In the genomic region with DNA sequence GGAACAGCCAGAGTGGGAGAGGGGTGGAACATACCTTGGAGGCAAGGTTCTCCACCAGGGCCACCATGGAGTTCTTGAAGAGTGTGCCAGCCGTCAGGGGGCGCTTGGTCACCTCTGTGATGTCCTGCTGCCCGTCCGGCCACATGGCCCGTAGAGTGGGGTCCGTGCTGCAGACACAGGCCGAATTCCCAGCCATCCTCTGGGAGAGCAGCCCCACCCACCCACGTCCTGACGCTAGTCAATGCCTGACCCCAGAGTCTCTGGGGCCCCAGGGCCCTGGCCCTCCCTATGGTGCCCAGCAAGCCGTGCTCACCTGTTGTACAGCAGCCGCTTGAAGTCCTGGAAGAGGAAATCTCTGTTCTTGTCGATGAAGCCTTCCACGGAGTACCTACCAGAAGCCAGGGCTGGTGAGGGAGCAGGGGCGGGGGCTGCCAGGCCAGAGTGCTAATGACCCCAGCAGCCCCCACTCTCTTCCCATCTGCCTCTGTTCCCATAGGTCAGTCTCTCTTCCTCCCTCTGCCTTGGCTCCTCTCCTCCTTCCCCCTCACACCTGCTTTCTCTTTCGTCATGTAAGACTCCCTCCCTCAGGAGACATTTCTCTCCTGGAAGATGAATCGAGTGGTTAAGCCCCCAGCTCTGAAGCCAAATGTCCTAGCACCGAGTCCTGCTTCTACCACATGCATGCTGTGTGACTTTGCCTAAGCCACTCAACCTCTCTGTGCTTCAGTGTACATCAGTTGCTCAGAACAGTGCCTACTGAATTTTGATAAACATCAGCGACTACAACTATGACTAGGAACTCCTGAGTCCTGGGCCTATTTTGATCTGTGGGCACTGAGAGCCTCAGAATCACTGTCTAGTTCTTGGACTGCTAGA, we compare ENCODE assay signal across 1 cellular context.
TF ChIP-seq lines count a peak whose summit lies in the region.

No MANE protein-coding gene starts in this region.

TF ChIP-seq in K562, 482 proteins besides CTCF, POLR2A, EP300 and RAD21 (continued from another document and continues in another):
- TF ChIP-seq, protein P1, sequence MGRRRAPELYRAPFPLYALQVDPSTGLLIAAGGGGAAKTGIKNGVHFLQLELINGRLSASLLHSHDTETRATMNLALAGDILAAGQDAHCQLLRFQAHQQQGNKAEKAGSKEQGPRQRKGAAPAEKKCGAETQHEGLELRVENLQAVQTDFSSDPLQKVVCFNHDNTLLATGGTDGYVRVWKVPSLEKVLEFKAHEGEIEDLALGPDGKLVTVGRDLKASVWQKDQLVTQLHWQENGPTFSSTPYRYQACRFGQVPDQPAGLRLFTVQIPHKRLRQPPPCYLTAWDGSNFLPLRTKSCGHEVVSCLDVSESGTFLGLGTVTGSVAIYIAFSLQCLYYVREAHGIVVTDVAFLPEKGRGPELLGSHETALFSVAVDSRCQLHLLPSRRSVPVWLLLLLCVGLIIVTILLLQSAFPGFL (CRISPR knock-in tag; IDR thresholded peaks at IDR 0.05): no peak
- TF ChIP-seq, protein P2, sequence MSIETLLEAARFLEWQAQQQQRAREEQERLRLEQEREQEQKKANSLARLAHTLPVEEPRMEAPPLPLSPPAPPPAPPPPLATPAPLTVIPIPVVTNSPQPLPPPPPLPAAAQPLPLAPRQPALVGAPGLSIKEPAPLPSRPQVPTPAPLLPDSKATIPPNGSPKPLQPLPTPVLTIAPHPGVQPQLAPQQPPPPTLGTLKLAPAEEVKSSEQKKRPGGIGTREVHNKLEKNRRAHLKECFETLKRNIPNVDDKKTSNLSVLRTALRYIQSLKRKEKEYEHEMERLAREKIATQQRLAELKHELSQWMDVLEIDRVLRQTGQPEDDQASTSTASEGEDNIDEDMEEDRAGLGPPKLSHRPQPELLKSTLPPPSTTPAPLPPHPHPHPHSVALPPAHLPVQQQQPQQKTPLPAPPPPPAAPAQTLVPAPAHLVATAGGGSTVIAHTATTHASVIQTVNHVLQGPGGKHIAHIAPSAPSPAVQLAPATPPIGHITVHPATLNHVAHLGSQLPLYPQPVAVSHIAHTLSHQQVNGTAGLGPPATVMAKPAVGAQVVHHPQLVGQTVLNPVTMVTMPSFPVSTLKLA (conservative IDR thresholded peaks at IDR 0.05): peak in 1 of 2 experiments; percentile 38; a peak in 1 of 4 replicates
- TF ChIP-seq CTBP1 (IDR thresholded peaks at IDR 0.05; ENCODE audit: borderline replicate concordance) (peak; percentile 18; the same call in 1 of the 2 replicates), FOS (IDR thresholded peaks at IDR 0.05; ENCODE audit: extremely low read depth, insufficient read length) (no peak), MCM2 (IDR thresholded peaks at IDR 0.05; ENCODE audit: low read depth) (no peak), NFYB (IDR thresholded peaks at IDR 0.05; ENCODE audit: extremely low read depth, insufficient read length) (no peak), YY1 (IDR thresholded peaks at IDR 0.05; ENCODE audit: borderline replicate concordance in 1 of 3, control insufficient read depth in 1 of 3, extremely low read depth in 1 of 3, insufficient read depth in 3 of 3, insufficient read length in 1 of 3, insufficient replicate concordance in 2 of 3, low read depth in 1 of 3, low read length in 2 of 3) (no peak), KDM1A (IDR thresholded peaks at IDR 0.05) (peak; percentile 83 to 94), TFAM (CRISPR knock-in tag; conservative IDR thresholded peaks at IDR 0.05) (no peak), ZC3H4 (CRISPR knock-in tag; IDR thresholded peaks at IDR 0.05; ENCODE audit: borderline replicate concordance) (no peak), SMAD4 (CRISPR knock-in tag; conservative IDR thresholded peaks at IDR 0.05) (no peak), KDM2B (CRISPR knock-in tag; IDR thresholded peaks at IDR 0.05) (no peak), PURB (CRISPR knock-in tag; IDR thresholded peaks at IDR 0.05; ENCODE audit: low read depth) (no peak), POLR2AphosphoS5 (IDR thresholded peaks at IDR 0.05; ENCODE audit: control insufficient read depth, insufficient read depth, low read depth, low read length) (no peak), CHD2 (IDR thresholded peaks at IDR 0.05; ENCODE audit: low read depth, low read length) (no peak), PHF8 (IDR thresholded peaks at IDR 0.05; ENCODE audit: borderline replicate concordance, low read length) (no peak), ZNF282 (CRISPR knock-in tag; IDR thresholded peaks at IDR 0.05) (no peak), RBM25 (IDR thresholded peaks at IDR 0.05; ENCODE audit: low read depth, low read length, severe bottlenecking) (peak; percentile 91), NEUROD1 (IDR thresholded peaks at IDR 0.05; ENCODE audit: borderline replicate concordance, low read depth, low read length, partially characterized antibody) (no peak), HDAC8 (tag; IDR thresholded peaks at IDR 0.05) (no peak)
- TF ChIP-seq, protein P3, sequence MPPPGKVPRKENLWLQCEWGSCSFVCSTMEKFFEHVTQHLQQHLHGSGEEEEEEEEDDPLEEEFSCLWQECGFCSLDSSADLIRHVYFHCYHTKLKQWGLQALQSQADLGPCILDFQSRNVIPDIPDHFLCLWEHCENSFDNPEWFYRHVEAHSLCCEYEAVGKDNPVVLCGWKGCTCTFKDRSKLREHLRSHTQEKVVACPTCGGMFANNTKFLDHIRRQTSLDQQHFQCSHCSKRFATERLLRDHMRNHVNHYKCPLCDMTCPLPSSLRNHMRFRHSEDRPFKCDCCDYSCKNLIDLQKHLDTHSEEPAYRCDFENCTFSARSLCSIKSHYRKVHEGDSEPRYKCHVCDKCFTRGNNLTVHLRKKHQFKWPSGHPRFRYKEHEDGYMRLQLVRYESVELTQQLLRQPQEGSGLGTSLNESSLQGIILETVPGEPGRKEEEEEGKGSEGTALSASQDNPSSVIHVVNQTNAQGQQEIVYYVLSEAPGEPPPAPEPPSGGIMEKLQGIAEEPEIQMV (tag; conservative IDR thresholded peaks at IDR 0.05; ENCODE audit: low read depth): no peak
- TF ChIP-seq, protein P4, sequence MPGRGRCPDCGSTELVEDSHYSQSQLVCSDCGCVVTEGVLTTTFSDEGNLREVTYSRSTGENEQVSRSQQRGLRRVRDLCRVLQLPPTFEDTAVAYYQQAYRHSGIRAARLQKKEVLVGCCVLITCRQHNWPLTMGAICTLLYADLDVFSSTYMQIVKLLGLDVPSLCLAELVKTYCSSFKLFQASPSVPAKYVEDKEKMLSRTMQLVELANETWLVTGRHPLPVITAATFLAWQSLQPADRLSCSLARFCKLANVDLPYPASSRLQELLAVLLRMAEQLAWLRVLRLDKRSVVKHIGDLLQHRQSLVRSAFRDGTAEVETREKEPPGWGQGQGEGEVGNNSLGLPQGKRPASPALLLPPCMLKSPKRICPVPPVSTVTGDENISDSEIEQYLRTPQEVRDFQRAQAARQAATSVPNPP (IDR thresholded peaks at IDR 0.05; ENCODE audit: borderline replicate concordance, insufficient read depth, insufficient read length): no peak
- TF ChIP-seq, protein P5, sequence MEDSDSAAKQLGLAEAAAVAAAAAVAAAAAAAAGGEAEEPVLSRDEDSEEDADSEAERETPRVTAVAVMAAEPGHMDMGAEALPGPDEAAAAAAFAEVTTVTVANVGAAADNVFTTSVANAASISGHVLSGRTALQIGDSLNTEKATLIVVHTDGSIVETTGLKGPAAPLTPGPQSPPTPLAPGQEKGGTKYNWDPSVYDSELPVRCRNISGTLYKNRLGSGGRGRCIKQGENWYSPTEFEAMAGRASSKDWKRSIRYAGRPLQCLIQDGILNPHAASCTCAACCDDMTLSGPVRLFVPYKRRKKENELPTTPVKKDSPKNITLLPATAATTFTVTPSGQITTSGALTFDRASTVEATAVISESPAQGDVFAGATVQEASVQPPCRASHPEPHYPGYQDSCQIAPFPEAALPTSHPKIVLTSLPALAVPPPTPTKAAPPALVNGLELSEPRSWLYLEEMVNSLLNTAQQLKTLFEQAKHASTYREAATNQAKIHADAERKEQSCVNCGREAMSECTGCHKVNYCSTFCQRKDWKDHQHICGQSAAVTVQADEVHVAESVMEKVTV (CRISPR knock-in tag; IDR thresholded peaks at IDR 0.05): peak; percentile 51
- TF ChIP-seq, protein P6, sequence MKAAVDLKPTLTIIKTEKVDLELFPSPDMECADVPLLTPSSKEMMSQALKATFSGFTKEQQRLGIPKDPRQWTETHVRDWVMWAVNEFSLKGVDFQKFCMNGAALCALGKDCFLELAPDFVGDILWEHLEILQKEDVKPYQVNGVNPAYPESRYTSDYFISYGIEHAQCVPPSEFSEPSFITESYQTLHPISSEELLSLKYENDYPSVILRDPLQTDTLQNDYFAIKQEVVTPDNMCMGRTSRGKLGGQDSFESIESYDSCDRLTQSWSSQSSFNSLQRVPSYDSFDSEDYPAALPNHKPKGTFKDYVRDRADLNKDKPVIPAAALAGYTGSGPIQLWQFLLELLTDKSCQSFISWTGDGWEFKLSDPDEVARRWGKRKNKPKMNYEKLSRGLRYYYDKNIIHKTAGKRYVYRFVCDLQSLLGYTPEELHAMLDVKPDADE (conservative IDR thresholded peaks at IDR 0.05; ENCODE audit: control insufficient read depth, low read depth, low read length): no peak
- TF ChIP-seq, protein P7, sequence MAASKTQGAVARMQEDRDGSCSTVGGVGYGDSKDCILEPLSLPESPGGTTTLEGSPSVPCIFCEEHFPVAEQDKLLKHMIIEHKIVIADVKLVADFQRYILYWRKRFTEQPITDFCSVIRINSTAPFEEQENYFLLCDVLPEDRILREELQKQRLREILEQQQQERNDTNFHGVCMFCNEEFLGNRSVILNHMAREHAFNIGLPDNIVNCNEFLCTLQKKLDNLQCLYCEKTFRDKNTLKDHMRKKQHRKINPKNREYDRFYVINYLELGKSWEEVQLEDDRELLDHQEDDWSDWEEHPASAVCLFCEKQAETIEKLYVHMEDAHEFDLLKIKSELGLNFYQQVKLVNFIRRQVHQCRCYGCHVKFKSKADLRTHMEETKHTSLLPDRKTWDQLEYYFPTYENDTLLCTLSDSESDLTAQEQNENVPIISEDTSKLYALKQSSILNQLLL (CRISPR knock-in tag; IDR thresholded peaks at IDR 0.05; ENCODE audit: borderline replicate concordance): no peak
- TF ChIP-seq, protein P8, sequence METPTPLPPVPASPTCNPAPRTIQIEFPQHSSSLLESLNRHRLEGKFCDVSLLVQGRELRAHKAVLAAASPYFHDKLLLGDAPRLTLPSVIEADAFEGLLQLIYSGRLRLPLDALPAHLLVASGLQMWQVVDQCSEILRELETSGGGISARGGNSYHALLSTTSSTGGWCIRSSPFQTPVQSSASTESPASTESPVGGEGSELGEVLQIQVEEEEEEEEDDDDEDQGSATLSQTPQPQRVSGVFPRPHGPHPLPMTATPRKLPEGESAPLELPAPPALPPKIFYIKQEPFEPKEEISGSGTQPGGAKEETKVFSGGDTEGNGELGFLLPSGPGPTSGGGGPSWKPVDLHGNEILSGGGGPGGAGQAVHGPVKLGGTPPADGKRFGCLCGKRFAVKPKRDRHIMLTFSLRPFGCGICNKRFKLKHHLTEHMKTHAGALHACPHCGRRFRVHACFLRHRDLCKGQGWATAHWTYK (CRISPR knock-in tag; IDR thresholded peaks at IDR 0.05): no peak
- TF ChIP-seq, protein P9, sequence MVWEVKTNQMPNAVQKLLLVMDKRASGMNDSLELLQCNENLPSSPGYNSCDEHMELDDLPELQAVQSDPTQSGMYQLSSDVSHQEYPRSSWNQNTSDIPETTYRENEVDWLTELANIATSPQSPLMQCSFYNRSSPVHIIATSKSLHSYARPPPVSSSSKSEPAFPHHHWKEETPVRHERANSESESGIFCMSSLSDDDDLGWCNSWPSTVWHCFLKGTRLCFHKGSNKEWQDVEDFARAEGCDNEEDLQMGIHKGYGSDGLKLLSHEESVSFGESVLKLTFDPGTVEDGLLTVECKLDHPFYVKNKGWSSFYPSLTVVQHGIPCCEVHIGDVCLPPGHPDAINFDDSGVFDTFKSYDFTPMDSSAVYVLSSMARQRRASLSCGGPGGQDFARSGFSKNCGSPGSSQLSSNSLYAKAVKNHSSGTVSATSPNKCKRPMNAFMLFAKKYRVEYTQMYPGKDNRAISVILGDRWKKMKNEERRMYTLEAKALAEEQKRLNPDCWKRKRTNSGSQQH (CRISPR knock-in tag; IDR thresholded peaks at IDR 0.05): no peak
- TF ChIP-seq, protein P10, sequence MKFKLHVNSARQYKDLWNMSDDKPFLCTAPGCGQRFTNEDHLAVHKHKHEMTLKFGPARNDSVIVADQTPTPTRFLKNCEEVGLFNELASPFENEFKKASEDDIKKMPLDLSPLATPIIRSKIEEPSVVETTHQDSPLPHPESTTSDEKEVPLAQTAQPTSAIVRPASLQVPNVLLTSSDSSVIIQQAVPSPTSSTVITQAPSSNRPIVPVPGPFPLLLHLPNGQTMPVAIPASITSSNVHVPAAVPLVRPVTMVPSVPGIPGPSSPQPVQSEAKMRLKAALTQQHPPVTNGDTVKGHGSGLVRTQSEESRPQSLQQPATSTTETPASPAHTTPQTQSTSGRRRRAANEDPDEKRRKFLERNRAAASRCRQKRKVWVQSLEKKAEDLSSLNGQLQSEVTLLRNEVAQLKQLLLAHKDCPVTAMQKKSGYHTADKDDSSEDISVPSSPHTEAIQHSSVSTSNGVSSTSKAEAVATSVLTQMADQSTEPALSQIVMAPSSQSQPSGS (CRISPR knock-in tag; IDR thresholded peaks at IDR 0.05): no peak
- TF ChIP-seq, protein P11, sequence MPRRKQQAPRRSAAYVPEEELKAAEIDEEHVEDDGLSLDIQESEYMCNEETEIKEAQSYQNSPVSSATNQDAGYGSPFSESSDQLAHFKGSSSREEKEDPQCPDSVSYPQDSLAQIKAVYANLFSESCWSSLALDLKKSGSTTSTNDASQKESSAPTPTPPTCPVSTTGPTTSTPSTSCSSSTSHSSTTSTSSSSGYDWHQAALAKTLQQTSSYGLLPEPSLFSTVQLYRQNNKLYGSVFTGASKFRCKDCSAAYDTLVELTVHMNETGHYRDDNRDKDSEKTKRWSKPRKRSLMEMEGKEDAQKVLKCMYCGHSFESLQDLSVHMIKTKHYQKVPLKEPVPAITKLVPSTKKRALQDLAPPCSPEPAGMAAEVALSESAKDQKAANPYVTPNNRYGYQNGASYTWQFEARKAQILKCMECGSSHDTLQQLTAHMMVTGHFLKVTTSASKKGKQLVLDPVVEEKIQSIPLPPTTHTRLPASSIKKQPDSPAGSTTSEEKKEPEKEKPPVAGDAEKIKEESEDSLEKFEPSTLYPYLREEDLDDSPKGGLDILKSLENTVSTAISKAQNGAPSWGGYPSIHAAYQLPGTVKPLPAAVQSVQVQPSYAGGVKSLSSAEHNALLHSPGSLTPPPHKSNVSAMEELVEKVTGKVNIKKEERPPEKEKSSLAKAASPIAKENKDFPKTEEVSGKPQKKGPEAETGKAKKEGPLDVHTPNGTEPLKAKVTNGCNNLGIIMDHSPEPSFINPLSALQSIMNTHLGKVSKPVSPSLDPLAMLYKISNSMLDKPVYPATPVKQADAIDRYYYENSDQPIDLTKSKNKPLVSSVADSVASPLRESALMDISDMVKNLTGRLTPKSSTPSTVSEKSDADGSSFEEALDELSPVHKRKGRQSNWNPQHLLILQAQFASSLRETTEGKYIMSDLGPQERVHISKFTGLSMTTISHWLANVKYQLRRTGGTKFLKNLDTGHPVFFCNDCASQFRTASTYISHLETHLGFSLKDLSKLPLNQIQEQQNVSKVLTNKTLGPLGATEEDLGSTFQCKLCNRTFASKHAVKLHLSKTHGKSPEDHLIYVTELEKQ (CRISPR knock-in tag; IDR thresholded peaks at IDR 0.05): no peak
- TF ChIP-seq, protein P12, sequence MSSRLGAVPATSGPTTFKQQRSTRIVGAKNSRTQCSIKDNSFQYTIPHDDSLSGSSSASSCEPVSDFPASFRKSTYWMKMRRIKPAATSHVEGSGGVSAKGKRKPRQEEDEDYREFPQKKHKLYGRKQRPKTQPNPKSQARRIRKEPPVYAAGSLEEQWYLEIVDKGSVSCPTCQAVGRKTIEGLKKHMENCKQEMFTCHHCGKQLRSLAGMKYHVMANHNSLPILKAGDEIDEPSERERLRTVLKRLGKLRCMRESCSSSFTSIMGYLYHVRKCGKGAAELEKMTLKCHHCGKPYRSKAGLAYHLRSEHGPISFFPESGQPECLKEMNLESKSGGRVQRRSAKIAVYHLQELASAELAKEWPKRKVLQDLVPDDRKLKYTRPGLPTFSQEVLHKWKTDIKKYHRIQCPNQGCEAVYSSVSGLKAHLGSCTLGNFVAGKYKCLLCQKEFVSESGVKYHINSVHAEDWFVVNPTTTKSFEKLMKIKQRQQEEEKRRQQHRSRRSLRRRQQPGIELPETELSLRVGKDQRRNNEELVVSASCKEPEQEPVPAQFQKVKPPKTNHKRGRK (tag; IDR thresholded peaks at IDR 0.05): no peak
